9 cellular contexts compared by ENCODE assay signal in the genomic region with DNA sequence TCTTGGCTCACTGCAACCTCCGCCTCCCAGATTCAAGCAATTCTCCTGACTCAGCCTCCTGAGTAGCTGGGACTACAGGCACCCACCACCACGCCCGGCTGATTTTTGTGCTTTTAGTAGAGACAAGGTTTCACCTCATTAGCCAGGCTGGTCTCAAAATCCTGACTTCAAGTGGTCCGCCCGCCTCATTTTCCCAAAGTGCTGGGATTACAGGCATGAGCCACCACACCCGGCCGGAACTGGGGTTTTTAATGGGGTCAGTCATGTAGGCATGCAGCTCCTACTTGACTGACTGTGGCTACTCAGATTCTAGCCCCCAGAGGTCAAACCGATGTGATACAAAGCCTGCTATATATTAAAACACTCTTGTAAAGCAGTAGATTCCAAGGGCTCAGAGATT.
"Had no signal": no experiment of that assay in that cellular context is flagged by ENCODE, and none has a peak within 500 bp of the region (broad histone marks: within the 10 kb centered on the region; RNA-seq: fewer than 3 reads in every experiment).

No MANE protein-coding gene starts in this region.

- H3K4me1 ChIP-seq: HAP-1 had no signal

- H3K4me3 ChIP-seq: GM23248, GM23338, HAP-1 had no signal

- DNase-seq: GM23248, GOT3, H7, H9, HCEC 1CT, HFFc6 had no signal

- ATAC-seq: GM23338, HCT116 had no signal

- H3K9me3 ChIP-seq: HAP-1 had no signal

- H3K27ac ChIP-seq: GM23248 had no signal
